Comparison of ENCODE assay signal across 2 cellular contexts in the genomic region with DNA sequence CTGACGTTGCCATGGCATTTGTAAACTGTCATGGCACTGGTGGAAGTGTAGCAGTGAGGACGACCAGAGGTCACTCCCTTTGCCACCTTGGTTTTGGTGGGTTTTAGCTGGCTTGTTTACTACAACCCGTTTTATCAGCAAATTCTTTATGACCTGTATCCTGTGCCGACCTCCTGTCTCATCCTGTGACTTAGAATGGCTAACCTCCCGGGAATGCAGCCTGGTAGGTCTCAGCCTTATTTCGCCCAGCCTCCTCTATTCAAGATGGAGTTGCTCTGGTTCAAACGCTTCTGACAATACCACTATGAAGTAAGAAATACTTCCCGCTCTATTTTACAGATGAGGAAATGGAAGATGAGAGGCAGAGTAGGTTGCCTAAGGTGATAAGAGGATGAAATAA.
TF ChIP-seq lines count a peak whose summit lies in the region.

No MANE protein-coding gene starts in this region.

TF ChIP-seq in IMR-90, 13 proteins besides CTCF, POLR2A, EP300 and RAD21:
- TF ChIP-seq MAZ (IDR thresholded peaks at IDR 0.05; ENCODE audit: borderline replicate concordance, low read depth, low read length) (no peak), SMC3 (IDR thresholded peaks at IDR 0.05; ENCODE audit: low read depth, low read length) (no peak), CEBPB (IDR thresholded peaks at IDR 0.05; ENCODE audit: low read depth, low read length) (no peak), BHLHE40 (IDR thresholded peaks at IDR 0.05; ENCODE audit: low read depth, low read length) (no peak)
- TF ChIP-seq, protein P1, sequence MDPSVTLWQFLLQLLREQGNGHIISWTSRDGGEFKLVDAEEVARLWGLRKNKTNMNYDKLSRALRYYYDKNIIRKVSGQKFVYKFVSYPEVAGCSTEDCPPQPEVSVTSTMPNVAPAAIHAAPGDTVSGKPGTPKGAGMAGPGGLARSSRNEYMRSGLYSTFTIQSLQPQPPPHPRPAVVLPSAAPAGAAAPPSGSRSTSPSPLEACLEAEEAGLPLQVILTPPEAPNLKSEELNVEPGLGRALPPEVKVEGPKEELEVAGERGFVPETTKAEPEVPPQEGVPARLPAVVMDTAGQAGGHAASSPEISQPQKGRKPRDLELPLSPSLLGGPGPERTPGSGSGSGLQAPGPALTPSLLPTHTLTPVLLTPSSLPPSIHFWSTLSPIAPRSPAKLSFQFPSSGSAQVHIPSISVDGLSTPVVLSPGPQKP (IDR thresholded peaks at IDR 0.05; ENCODE audit: borderline replicate concordance, low read depth, low read length): no peak
TF ChIP-seq in IMR-90: peak in this region for 0.

TF ChIP-seq in H1, 55 proteins besides CTCF, POLR2A, EP300 and RAD21:
- TF ChIP-seq KDM1A (IDR thresholded peaks at IDR 0.05; ENCODE audit: borderline replicate concordance, low read length): no peak
- no peak for TF ChIP-seq EGR1 (IDR thresholded peaks at IDR 0.05; ENCODE audit: borderline replicate concordance, low read depth, low read length)
- TF ChIP-seq SIX5 (IDR thresholded peaks at IDR 0.05; ENCODE audit: low read depth, low read length): no peak
- no peak for TF ChIP-seq USF2 (IDR thresholded peaks at IDR 0.05; ENCODE audit: low read length)
- TF ChIP-seq RFX5 (IDR thresholded peaks at IDR 0.05; ENCODE audit: borderline replicate concordance, low read depth, low read length): no peak
- TF ChIP-seq RNF2 (IDR thresholded peaks at IDR 0.05; ENCODE audit: borderline replicate concordance, low read depth, low read length, missing control alignments, poor library complexity, severe bottlenecking): no peak
- TF ChIP-seq RXRA (IDR thresholded peaks at IDR 0.05; ENCODE audit: insufficient read depth, low read depth, low read length): no peak
